2 cellular contexts compared by ENCODE assay signal in genomic region chr5:140011297-140011802, GRCh38.
TF ChIP-seq lines count a peak whose summit lies in the region.

No MANE protein-coding gene starts in this region.

TF ChIP-seq in HEK293, 187 proteins besides CTCF, POLR2A, EP300 and RAD21 (continued from another document and continues in another):
- TF ChIP-seq ZNF654 (tag by site-specific recombination; IDR thresholded peaks at IDR 0.05; ENCODE audit: low read depth) (no peak), ZNF518A (tag by site-specific recombination; conservative IDR thresholded peaks at IDR 0.05; ENCODE audit: low read depth) (no peak), ZBTB17 (tag by site-specific recombination; IDR thresholded peaks at IDR 0.05) (peak; percentile 55), ZIC2 (tag by site-specific recombination; IDR thresholded peaks at IDR 0.05) (no peak), ZNF48 (tag by site-specific recombination; IDR thresholded peaks at IDR 0.05) (no peak), PBX3 (CRISPR knock-in tag; IDR thresholded peaks at IDR 0.05) (no peak), ZNF184 (tag by site-specific recombination; IDR thresholded peaks at IDR 0.05) (no peak), ZNF549 (tag by site-specific recombination; IDR thresholded peaks at IDR 0.05) (no peak), PRDM4 (tag by site-specific recombination; IDR thresholded peaks at IDR 0.05) (no peak), ZNF132 (tag by site-specific recombination; IDR thresholded peaks at IDR 0.05; ENCODE audit: borderline replicate concordance) (no peak), ZNF830 (tag by site-specific recombination; IDR thresholded peaks at IDR 0.05; ENCODE audit: low read depth) (no peak), ZNF10 (tag by site-specific recombination; IDR thresholded peaks at IDR 0.05) (0 out of 2 replicates have a peak, but pooled peaks have one; percentile 25), ZNF585B (tag by site-specific recombination; IDR thresholded peaks at IDR 0.05) (no peak), KLF16 (tag by site-specific recombination; IDR thresholded peaks at IDR 0.05) (no peak), ZNF548 (tag by site-specific recombination; IDR thresholded peaks at IDR 0.05) (no peak)
- TF ChIP-seq, protein P1, sequence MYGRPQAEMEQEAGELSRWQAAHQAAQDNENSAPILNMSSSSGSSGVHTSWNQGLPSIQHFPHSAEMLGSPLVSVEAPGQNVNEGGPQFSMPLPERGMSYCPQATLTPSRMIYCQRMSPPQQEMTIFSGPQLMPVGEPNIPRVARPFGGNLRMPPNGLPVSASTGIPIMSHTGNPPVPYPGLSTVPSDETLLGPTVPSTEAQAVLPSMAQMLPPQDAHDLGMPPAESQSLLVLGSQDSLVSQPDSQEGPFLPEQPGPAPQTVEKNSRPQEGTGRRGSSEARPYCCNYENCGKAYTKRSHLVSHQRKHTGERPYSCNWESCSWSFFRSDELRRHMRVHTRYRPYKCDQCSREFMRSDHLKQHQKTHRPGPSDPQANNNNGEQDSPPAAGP (tag by site-specific recombination; IDR thresholded peaks at IDR 0.05) = 0 out of 2 replicates have a peak, but pooled peaks have one; percentile 32
- TF ChIP-seq, protein P2, sequence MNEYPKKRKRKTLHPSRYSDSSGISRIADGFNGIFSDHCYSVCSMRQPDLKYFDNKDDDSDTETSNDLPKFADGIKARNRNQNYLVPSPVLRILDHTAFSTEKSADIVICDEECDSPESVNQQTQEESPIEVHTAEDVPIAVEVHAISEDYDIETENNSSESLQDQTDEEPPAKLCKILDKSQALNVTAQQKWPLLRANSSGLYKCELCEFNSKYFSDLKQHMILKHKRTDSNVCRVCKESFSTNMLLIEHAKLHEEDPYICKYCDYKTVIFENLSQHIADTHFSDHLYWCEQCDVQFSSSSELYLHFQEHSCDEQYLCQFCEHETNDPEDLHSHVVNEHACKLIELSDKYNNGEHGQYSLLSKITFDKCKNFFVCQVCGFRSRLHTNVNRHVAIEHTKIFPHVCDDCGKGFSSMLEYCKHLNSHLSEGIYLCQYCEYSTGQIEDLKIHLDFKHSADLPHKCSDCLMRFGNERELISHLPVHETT (tag by site-specific recombination; IDR thresholded peaks at IDR 0.05) = 0 out of 2 replicates have a peak, but pooled peaks have one; percentile 33

TF ChIP-seq in IMR-90, 13 proteins besides CTCF, POLR2A, EP300 and RAD21 (continued from another document):
- TF ChIP-seq, protein P3, sequence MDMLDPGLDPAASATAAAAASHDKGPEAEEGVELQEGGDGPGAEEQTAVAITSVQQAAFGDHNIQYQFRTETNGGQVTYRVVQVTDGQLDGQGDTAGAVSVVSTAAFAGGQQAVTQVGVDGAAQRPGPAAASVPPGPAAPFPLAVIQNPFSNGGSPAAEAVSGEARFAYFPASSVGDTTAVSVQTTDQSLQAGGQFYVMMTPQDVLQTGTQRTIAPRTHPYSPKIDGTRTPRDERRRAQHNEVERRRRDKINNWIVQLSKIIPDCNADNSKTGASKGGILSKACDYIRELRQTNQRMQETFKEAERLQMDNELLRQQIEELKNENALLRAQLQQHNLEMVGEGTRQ (IDR thresholded peaks at IDR 0.05; ENCODE audit: low read depth, low read length) = no peak
- TF ChIP-seq BHLHE40 (IDR thresholded peaks at IDR 0.05; ENCODE audit: low read depth, low read length) (no peak), RCOR1 (IDR thresholded peaks at IDR 0.05; ENCODE audit: insufficient replicate concordance, low read length) (no peak), FOS (IDR thresholded peaks at IDR 0.05; ENCODE audit: low read depth, low read length) (no peak)
